ENCODE assay signal across 9 cellular contexts in genomic region chr2:8534729-8535397, GRCh38.
A peak's percentile ranks its signal among the peaks of the same experiment; 100 is the strongest.
DNase-seq lines count a peak whose midpoint lies in the region; ATAC-seq and TF ChIP-seq lines count a peak whose summit lies in the region.
"Had no signal": no experiment of that assay in that cellular context is flagged by ENCODE, and none has a peak within 500 bp of the region (broad histone marks: within the 10 kb centered on the region; RNA-seq: fewer than 3 reads in every experiment).

No MANE protein-coding gene starts in this region.

- peak; percentile 35 to 73 for ATAC-seq in natural killer cell treated with Interleukin-12 subunit alpha and Interleukin-12 subunit beta and Interleukin-15 and Interleukin-18, amount 100 ng/mL, for 72 hours
- ATAC-seq in GM21390 (IDR thresholded peaks at IDR 0.05; ENCODE audit: unreplicated experiment), result no peak

- no peaks in the 10 kb centered on the region for H3K27me3 Mint-ChIP-seq in natural killer cell treated with Interleukin-12 subunit alpha and Interleukin-12 subunit beta and Interleukin-15 and Interleukin-18, amount 100 ng/mL, for 72 hours

- peaks cover 40 to 53% of the 10 kb centered on the region in 2 donors for H3K4me1 Mint-ChIP-seq in natural killer cell treated with Interleukin-12 subunit alpha and Interleukin-12 subunit beta and Interleukin-15 and Interleukin-18, amount 100 ng/mL, for 72 hours (ENCODE audit: low read depth in 2 of 2)

- H3K4me3 ChIP-seq in OCI-LY7 (ENCODE audit: low read depth, low read length, poor library complexity, severe bottlenecking) (no peak overlapping the region), fibroblast of villous mesenchyme (ENCODE audit: low read depth, low read length) (no peak overlapping the region)

- intact Hi-C loops in OCI-LY7 (cut with micrococcal nuclease; ENCODE audit: unreplicated experiment), result no loop called here

- H3K79me2 ChIP-seq in OCI-LY7 (ENCODE audit: insufficient read depth, low read depth, low read length), result no peaks in the 10 kb centered on the region

- peaks cover 69% of the 10 kb centered on the region for H3K4me1 ChIP-seq in OCI-LY7 (ENCODE audit: insufficient read depth, low read length, poor library complexity, severe bottlenecking)

- H3K9me2 ChIP-seq in OCI-LY7 (ENCODE audit: insufficient read depth, low read length), result no peaks in the 10 kb centered on the region

- no peak for TF ChIP-seq CTCF in AG09319 (IDR thresholded peaks at IDR 0.05; ENCODE audit: low read depth, low read length)
- no peak for TF ChIP-seq CTCF in OCI-LY7 (conservative IDR thresholded peaks at IDR 0.05; ENCODE audit: low read length)
- no peak for TF ChIP-seq CTCF in fibroblast of villous mesenchyme (IDR thresholded peaks at IDR 0.05; ENCODE audit: insufficient read depth, low read depth, low read length)

- peak overlapping the region; percentile 56 for H3K4me2 ChIP-seq in OCI-LY7 (ENCODE audit: low read length)

- no peak overlapping the region for H3K4me3 Mint-ChIP-seq in natural killer cell treated with Interleukin-12 subunit alpha and Interleukin-12 subunit beta and Interleukin-15 and Interleukin-18, amount 100 ng/mL, for 72 hours

- H2AFZ ChIP-seq in OCI-LY7 (ENCODE audit: low read length), result no peak overlapping the region

- H4K20me1 ChIP-seq in OCI-LY7 (ENCODE audit: insufficient read depth, low read length), result no peaks in the 10 kb centered on the region

- H3K9me3 Mint-ChIP-seq in natural killer cell treated with Interleukin-12 subunit alpha and Interleukin-12 subunit beta and Interleukin-15 and Interleukin-18, amount 100 ng/mL, for 72 hours, result peaks cover 11% of the 10 kb centered on the region

- peaks cover 18% of the 10 kb centered on the region for H3K36me3 Mint-ChIP-seq in natural killer cell treated with Interleukin-12 subunit alpha and Interleukin-12 subunit beta and Interleukin-15 and Interleukin-18, amount 100 ng/mL, for 72 hours

- H3K27ac Mint-ChIP-seq in natural killer cell treated with Interleukin-12 subunit alpha and Interleukin-12 subunit beta and Interleukin-15 and Interleukin-18, amount 100 ng/mL, for 72 hours, result peak overlapping the region in 1 of 2 donors; percentile 96

- CTCF ChIA-PET in OCI-LY7 (lab: Charles Lee; ENCODE audit: unreplicated experiment), result no interaction called here

- DNase-seq in AG09319 (ENCODE audit: extremely low read depth, low read depth), result peak; percentile 11
- DNase-seq in OCI-LY7 (ENCODE audit: low spot score), result peak; percentile 70
- peak; percentile 67 for DNase-seq in fibroblast of villous mesenchyme (ENCODE audit: low read depth)
- DNase-seq in natural killer cell treated with Interleukin-12 subunit alpha and Interleukin-12 subunit beta and Interleukin-15 and Interleukin-18, amount 100 ng/mL, for 72 hours (ENCODE audit: low spot score), result peak; percentile 71
- DNase-seq in stimulated activated CD4-positive, alpha-beta T cell treated with anti-CD3 and anti-CD28 coated beads, Interleukin-12 subunit alpha, Interleukin-12 subunit beta, amount 100 ng/mL, for 4 hours, result no peak
- DNase-seq in amniotic stem cell (lab: John Stamatoyannopoulos, UW), result no peak
- no peak for DNase-seq in stimulated activated CD4-positive, alpha-beta T cell treated with anti-CD3 and anti-CD28 coated beads, Interleukin-2, amount 100 ng/mL, for 24 hours
- DNase-seq: NCI-H524 had no signal

- no TSS peak for BruUV-seq in OCI-LY7 (replicated peaks; lab: Mats Ljungman, UMichigan)

- POLR2A ChIA-PET in OCI-LY7 (lab: Charles Lee), result interaction anchor here (1.5 to 3.0 kb wide), 2 partner anchors 10 to 12 kb away, joined by 4 to 17 read pairs; no protein-coding TSS in a partner anchor

- peak overlapping the region; percentile 58 for H3K27ac ChIP-seq in OCI-LY7 (ENCODE audit: low read depth, low read length, poor library complexity, severe bottlenecking)

- H3K36me3 ChIP-seq in OCI-LY7 (ENCODE audit: insufficient read depth, low read length), result peaks cover 30% of the 10 kb centered on the region

- peaks cover 15% of the 10 kb centered on the region for H3K9me3 ChIP-seq in OCI-LY7 (ENCODE audit: low read length)

Comparison
In these comparisons a context has a peak if more than half of its experiments do, and no peak if none do; other contexts are left out.
1. DNase-seq: peak in AG09319 (single experiment), OCI-LY7 (single experiment), fibroblast of villous mesenchyme (single experiment) and natural killer cell treated with Interleukin-12 subunit alpha and Interleukin-12 subunit beta and Interleukin-15 and Interleukin-18, amount 100 ng/mL, for 72 hours (single experiment); none in stimulated activated CD4-positive, alpha-beta T cell treated with anti-CD3 and anti-CD28 coated beads, Interleukin-12 subunit alpha, Interleukin-12 subunit beta, amount 100 ng/mL, for 4 hours (single experiment), amniotic stem cell (single experiment) and stimulated activated CD4-positive, alpha-beta T cell treated with anti-CD3 and anti-CD28 coated beads, Interleukin-2, amount 100 ng/mL, for 24 hours (0 of 2).